12 cellular contexts compared by ENCODE assay signal in genomic region chr14:100256339-100256895, GRCh38. TPM values are rescaled to one million over a fixed set of nuclear protein-coding genes. Genes with fewer than 3 reads are reported as not detected.
DNase-seq lines count a peak whose midpoint lies in the region; ATAC-seq lines count a peak whose summit lies in the region.
"Had no signal": no experiment of that assay in that cellular context is flagged by ENCODE, and none has a peak within 500 bp of the region (broad histone marks: within the 10 kb centered on the region; RNA-seq: fewer than 3 reads in every experiment).

No MANE protein-coding gene starts in this region.

- H3K27me3 Mint-ChIP-seq in activated naive CD8-positive, alpha-beta T cell treated with anti-CD3 and anti-CD28 coated beads, Interleukin-2, amount 10 ng/mL, durations not matched to agents 7 days and 5 days: no peaks in the 10 kb centered on the region

- ATAC-seq in GM18508 (IDR thresholded peaks at IDR 0.05; ENCODE audit: insufficient read depth, unreplicated experiment) (peak; percentile 62), GM21423 (IDR thresholded peaks at IDR 0.05; ENCODE audit: unreplicated experiment) (peak; percentile 76), HG03342 (IDR thresholded peaks at IDR 0.05; ENCODE audit: unreplicated experiment) (peak; percentile 71), HG03108 (IDR thresholded peaks at IDR 0.05; ENCODE audit: unreplicated experiment) (no peak)
- no peak for ATAC-seq in activated naive CD8-positive, alpha-beta T cell treated with anti-CD3 and anti-CD28 coated beads, Interleukin-2, amount 10 ng/mL, durations not matched to agents 7 days and 5 days (ENCODE audit: low read depth)
- ATAC-seq: HCT116 had no signal

- in situ Hi-C loops in KBM-7 (cut with MboI; ENCODE audit: low pct_unique_long_range_greater_than_20kb, low sequenced_read_pairs): no loop called here

- no peak for DNase-seq in activated naive CD8-positive, alpha-beta T cell treated with anti-CD3 and anti-CD28 coated beads, Interleukin-2, amount 10 ng/mL, durations not matched to agents 7 days and 5 days
- no peak for DNase-seq in COLO829 (ENCODE audit: low spot score)
- no peak for DNase-seq in NCI-H526 (lab: John Stamatoyannopoulos, UW)
- DNase-seq in KBM-7: no peak
- DNase-seq: caudate nucleus, DND-41, NCI-H1092 treated with DMSO at 0.1 percent for 48 hours had no signal

- H3K4me3 Mint-ChIP-seq in activated naive CD8-positive, alpha-beta T cell treated with anti-CD3 and anti-CD28 coated beads, Interleukin-2, amount 10 ng/mL, durations not matched to agents 7 days and 5 days: peak overlapping the region; percentile 3

- peaks cover 62% of the 10 kb centered on the region for H3K4me1 Mint-ChIP-seq in activated naive CD8-positive, alpha-beta T cell treated with anti-CD3 and anti-CD28 coated beads, Interleukin-2, amount 10 ng/mL, durations not matched to agents 7 days and 5 days

- H3K36me3 Mint-ChIP-seq in activated naive CD8-positive, alpha-beta T cell treated with anti-CD3 and anti-CD28 coated beads, Interleukin-2, amount 10 ng/mL, durations not matched to agents 7 days and 5 days: peaks cover 27% of the 10 kb centered on the region

- POLR2A ChIA-PET in activated naive CD8-positive, alpha-beta T cell treated with anti-CD3 and anti-CD28 coated beads, Interleukin-2, amount 10 ng/mL, durations not matched to agents 7 days and 5 days (lab: Charles Lee): no interaction called here

- no peak overlapping the region for H3K27ac Mint-ChIP-seq in activated naive CD8-positive, alpha-beta T cell treated with anti-CD3 and anti-CD28 coated beads, Interleukin-2, amount 10 ng/mL, durations not matched to agents 7 days and 5 days

- peaks cover 2% of the 10 kb centered on the region for H3K9me3 Mint-ChIP-seq in activated naive CD8-positive, alpha-beta T cell treated with anti-CD3 and anti-CD28 coated beads, Interleukin-2, amount 10 ng/mL, durations not matched to agents 7 days and 5 days

RNA-seq across cellular contexts. Expression of gene YY1, which starts 17.5 kb away (rescaled TPM):
- 10 to 100 TPM; 86.4 to 89.6 TPM for total RNA-seq in activated naive CD8-positive, alpha-beta T cell treated with anti-CD3 and anti-CD28 coated beads, Interleukin-2, amount 10 ng/mL, durations not matched to agents 7 days and 5 days

RNA-seq across cellular contexts. Expression of gene SLC25A29, which starts 49.8 kb away (rescaled TPM):
- 10 to 100 TPM; 17.3 to 18.1 TPM for total RNA-seq in activated naive CD8-positive, alpha-beta T cell treated with anti-CD3 and anti-CD28 coated beads, Interleukin-2, amount 10 ng/mL, durations not matched to agents 7 days and 5 days

Comparison
In these comparisons a context has a peak if more than half of its experiments do, and no peak if none do; other contexts are left out.
1. ATAC-seq: peak in GM18508 (single experiment), GM21423 (single experiment) and HG03342 (single experiment); none in activated naive CD8-positive, alpha-beta T cell treated with anti-CD3 and anti-CD28 coated beads, Interleukin-2, amount 10 ng/mL, durations not matched to agents 7 days and 5 days (single experiment) and HG03108 (single experiment).